1 cellular context compared by ENCODE assay signal in genomic region chr12:39618701-39619100, GRCh38.
TF ChIP-seq lines count a peak whose summit lies in the region.

No MANE protein-coding gene starts in this region.

TF ChIP-seq in HCT116, 20 proteins besides CTCF, POLR2A, EP300 and RAD21 (continued from another document):
- TF ChIP-seq REST (IDR thresholded peaks at IDR 0.05; ENCODE audit: low read depth) (no peak), ZNF274 (IDR thresholded peaks at IDR 0.05; ENCODE audit: low read depth, low read length) (no peak), YY1 (IDR thresholded peaks at IDR 0.05; ENCODE audit: extremely low read depth, insufficient replicate concordance, low read depth, low read length) (no peak), POLR2AphosphoS5 (IDR thresholded peaks at IDR 0.05; ENCODE audit: low read depth, low read length) (no peak), SRF (IDR thresholded peaks at IDR 0.05; ENCODE audit: low read depth) (no peak)
